In the genomic region with DNA sequence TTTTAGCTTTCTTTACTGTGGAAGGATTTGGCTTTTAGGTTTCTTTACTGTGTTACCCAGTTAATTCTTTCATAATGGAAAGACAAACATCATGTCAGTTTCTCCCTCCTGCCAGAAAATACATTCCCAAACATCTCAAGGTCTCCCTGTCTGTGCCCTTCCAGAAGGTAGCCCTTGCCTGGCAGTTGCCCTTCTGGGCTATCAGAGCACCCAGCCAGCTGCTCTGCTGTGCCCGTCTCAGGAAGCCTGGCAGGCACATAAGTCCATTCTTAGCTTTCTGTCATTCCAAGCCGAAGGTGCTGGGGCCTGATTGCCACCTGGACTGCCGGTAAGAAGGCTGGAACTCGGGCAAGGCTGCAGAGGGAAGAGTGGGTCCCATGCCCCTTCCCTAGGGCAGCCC, we compare ENCODE assay signal across 18 cellular contexts.
A peak's percentile ranks its signal among the peaks of the same experiment; 100 is the strongest.
DNase-seq lines count a peak whose midpoint lies in the region; ATAC-seq, FAIRE-seq and TF ChIP-seq lines count a peak whose summit lies in the region.
"Had no signal": no experiment of that assay in that cellular context is flagged by ENCODE, and none has a peak within 500 bp of the region (broad histone marks: within the 10 kb centered on the region; RNA-seq: fewer than 3 reads in every experiment).

No MANE protein-coding gene starts in this region.

- H3K27ac ChIP-seq in heart right ventricle = peak overlapping the region in 6 of 10 donors; percentile 18 to 45 (median 34)
- H3K27ac ChIP-seq in right atrium auricular region = no peak overlapping the region
- no peak overlapping the region for H3K27ac ChIP-seq in pancreas
- H3K27ac ChIP-seq: 22Rv1, A549, C4-2B, HL-60 had no signal

- H3K27me3 ChIP-seq in heart right ventricle = no peaks in the 10 kb centered on the region
- H3K27me3 ChIP-seq in right atrium auricular region = no peaks in the 10 kb centered on the region
- no peaks in the 10 kb centered on the region for H3K27me3 ChIP-seq in pancreas

- no peaks in the 10 kb centered on the region for H3K9me3 ChIP-seq in heart right ventricle
- no peaks in the 10 kb centered on the region for H3K9me3 ChIP-seq in right atrium auricular region
- H3K9me3 ChIP-seq in pancreas = no peaks in the 10 kb centered on the region
- H3K9me3 ChIP-seq: A549, Caco-2, HAP-1 had no signal

- intact Hi-C loops in heart right ventricle (cut with DNase I) (loop anchor here in 3 of 10 donors (5.0 to 10.0 kb wide), 3 partner anchors 40 to 80 kb away; no protein-coding TSS in a partner anchor), pancreas (cut with DNase I) (no loop called here)

- FAIRE-seq in pancreas (lab: Jason Lieb, UNC) = no peak
- FAIRE-seq: A549, D721Med had no signal

- H3K4me1 ChIP-seq in heart right ventricle (peaks cover 6 to 77% (median 39%) of the 10 kb centered on the region in 9 donors), right atrium auricular region (peaks cover 0 to 57% of the 10 kb centered on the region in 2 donors), pancreas (peaks cover 0 to 8% (median 3%) of the 10 kb centered on the region in 3 donors)
- H3K4me1 ChIP-seq: A549, Caco-2, HAP-1 had no signal

- H3K36me3 ChIP-seq in heart right ventricle = no peaks in the 10 kb centered on the region
- H3K36me3 ChIP-seq in right atrium auricular region = no peaks in the 10 kb centered on the region
- no peaks in the 10 kb centered on the region for H3K36me3 ChIP-seq in pancreas
- H3K36me3 ChIP-seq: HAP-1 had no signal

- WGBS in heart right ventricle, 2 donors = 31 to 50% methylated on average over 4 of the region's 4 CpGs
- 12 to 14% methylated on average over 4 of the region's 4 CpGs for WGBS in pancreas, 2 donors

- ATAC-seq in heart right ventricle (peak in 4 of 8 donors; percentile 18 to 40 (median 21)), pancreas (peak; percentile 71 to 94 (median 78)), HG03571 (IDR thresholded peaks at IDR 0.05; ENCODE audit: unreplicated experiment) (no peak)
- no peak for ATAC-seq in activated CD4-positive, CD25-positive, alpha-beta regulatory T cell treated with anti-CD3 and anti-CD28 coated beads, Interleukin-2, amount 50 U/mL, for 24 hours
- ATAC-seq: A549 had no signal

- peak; percentile 30 for DNase-seq in DMS 273 (lab: John Stamatoyannopoulos, UW; ENCODE audit: unreplicated experiment)
- no peak for DNase-seq in DMS 273 treated with DMSO at 0.1 percent for 48 hours (lab: John Stamatoyannopoulos, UW)
- DNase-seq in heart right ventricle = no peak
- no peak for DNase-seq in right atrium auricular region (ENCODE audit: low spot score)
- peak in 3 of 6 donors; percentile 29 to 46 (median 36) for DNase-seq in pancreas
- DNase-seq: AML-193; Caco-2; CD4-positive, alpha-beta T cell; DMS79 treated with DMSO at 0.1 percent for 48 hours; GF-D8 had no signal

- TF ChIP-seq CTCF in heart right ventricle (IDR thresholded peaks at IDR 0.05) (no peak), right atrium auricular region (IDR thresholded peaks at IDR 0.05) (no peak), pancreas (IDR thresholded peaks at IDR 0.05) (no peak)

- H3K4me3 ChIP-seq in heart right ventricle = no peak overlapping the region
- no peak overlapping the region for H3K4me3 ChIP-seq in right atrium auricular region
- no peak overlapping the region for H3K4me3 ChIP-seq in pancreas
- H3K4me3 ChIP-seq: A549, HAP-1 had no signal

Comparison
In these comparisons a context has a peak if more than half of its experiments do, and no peak if none do; other contexts are left out.
1. H3K27ac ChIP-seq: peak in heart right ventricle (6 of 10); none in right atrium auricular region (0 of 2) and pancreas (0 of 4).
2. ATAC-seq: peak in pancreas (4 of 4); none in HG03571 (single experiment) and activated CD4-positive, CD25-positive, alpha-beta regulatory T cell treated with anti-CD3 and anti-CD28 coated beads, Interleukin-2, amount 50 U/mL, for 24 hours (0 of 2).